1 cellular context compared by ENCODE assay signal in the genomic region with DNA sequence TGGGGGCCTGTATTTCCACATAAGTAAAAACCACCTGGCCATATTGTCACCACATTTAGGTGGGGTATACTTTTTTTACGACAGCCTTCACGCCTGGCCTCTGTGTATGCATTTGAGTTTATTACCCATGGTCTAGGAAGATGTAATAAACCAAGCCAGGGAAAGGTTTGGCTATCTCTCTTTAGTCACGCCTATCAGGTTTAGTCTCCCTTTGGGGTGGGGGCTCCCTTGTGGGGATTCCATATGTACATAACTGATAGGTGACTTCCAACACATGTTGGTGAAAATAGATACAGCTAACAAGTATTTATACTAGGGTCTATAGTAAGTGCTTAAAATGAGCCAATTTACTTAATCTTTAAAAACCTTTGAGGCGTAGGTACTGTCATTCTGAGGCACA.
TF ChIP-seq lines count a peak whose summit lies in the region.

No MANE protein-coding gene starts in this region.

TF ChIP-seq in HEK293, 187 proteins besides CTCF, POLR2A, EP300 and RAD21:
- TF ChIP-seq SALL2 (tag by site-specific recombination; IDR thresholded peaks at IDR 0.05; ENCODE audit: borderline replicate concordance) (no peak), ZNF37A (tag by site-specific recombination; IDR thresholded peaks at IDR 0.05) (no peak), GLIS1 (tag by site-specific recombination; IDR thresholded peaks at IDR 0.05) (peak; percentile 47; the same call in 1 of the 2 replicates), PRDM10 (tag by site-specific recombination; IDR thresholded peaks at IDR 0.05) (0 out of 2 replicates have a peak, but pooled peaks have one; percentile 9), ZNF350 (tag by site-specific recombination; IDR thresholded peaks at IDR 0.05) (no peak)
- TF ChIP-seq, protein P1, sequence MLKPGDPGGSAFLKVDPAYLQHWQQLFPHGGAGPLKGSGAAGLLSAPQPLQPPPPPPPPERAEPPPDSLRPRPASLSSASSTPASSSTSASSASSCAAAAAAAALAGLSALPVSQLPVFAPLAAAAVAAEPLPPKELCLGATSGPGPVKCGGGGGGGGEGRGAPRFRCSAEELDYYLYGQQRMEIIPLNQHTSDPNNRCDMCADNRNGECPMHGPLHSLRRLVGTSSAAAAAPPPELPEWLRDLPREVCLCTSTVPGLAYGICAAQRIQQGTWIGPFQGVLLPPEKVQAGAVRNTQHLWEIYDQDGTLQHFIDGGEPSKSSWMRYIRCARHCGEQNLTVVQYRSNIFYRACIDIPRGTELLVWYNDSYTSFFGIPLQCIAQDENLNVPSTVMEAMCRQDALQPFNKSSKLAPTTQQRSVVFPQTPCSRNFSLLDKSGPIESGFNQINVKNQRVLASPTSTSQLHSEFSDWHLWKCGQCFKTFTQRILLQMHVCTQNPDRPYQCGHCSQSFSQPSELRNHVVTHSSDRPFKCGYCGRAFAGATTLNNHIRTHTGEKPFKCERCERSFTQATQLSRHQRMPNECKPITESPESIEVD (tag by site-specific recombination; IDR thresholded peaks at IDR 0.05), result 0 out of 2 replicates have a peak, but pooled peaks have one; percentile 8
